Comparison of ENCODE assay signal across 15 cellular contexts in genomic region chr11:128398517-128399152, GRCh38.
A peak's percentile ranks its signal among the peaks of the same experiment; 100 is the strongest.
DNase-seq lines count a peak whose midpoint lies in the region; ATAC-seq and TF ChIP-seq lines count a peak whose summit lies in the region.
"Had no signal": no experiment of that assay in that cellular context is flagged by ENCODE, and none has a peak within 500 bp of the region (broad histone marks: within the 10 kb centered on the region; RNA-seq: fewer than 3 reads in every experiment).

No MANE protein-coding gene starts in this region.

- peak overlapping the region in 4 of 7 donors; percentile 5 to 84 (median 12) for H3K27ac Mint-ChIP-seq in CD14-positive monocyte
- peak overlapping the region; percentile 56 for H3K27ac Mint-ChIP-seq in activated naive CD8-positive, alpha-beta T cell
- H3K27ac Mint-ChIP-seq: GM23338 had no signal

- intact Hi-C loops in CD14-positive monocyte (cut with micrococcal nuclease), result no loop called here

- no peak for TF ChIP-seq CTCF in CD14-positive monocyte (IDR thresholded peaks at IDR 0.05)
- no peak for TF ChIP-seq CTCF in WERI-Rb-1 (IDR thresholded peaks at IDR 0.05; ENCODE audit: low read depth, low read length)
- no peak for TF ChIP-seq CTCF in GM10248 (IDR thresholded peaks at IDR 0.05; ENCODE audit: control extremely low read depth, extremely low read depth, low read depth, missing control alignments)

- POLR2A ChIA-PET in GM10248 (lab: Yijun Ruan, JAX), result interaction anchor here (0.6 kb wide), 1 partner anchor 91 kb away, joined by 5 read pairs; no protein-coding TSS in a partner anchor

- peak; percentile 15 for ATAC-seq in GM19438 (IDR thresholded peaks at IDR 0.05; ENCODE audit: low read depth, unreplicated experiment)
- ATAC-seq in HG03432 (IDR thresholded peaks at IDR 0.05; ENCODE audit: unreplicated experiment), result peak; percentile 50
- ATAC-seq in GM21825 (IDR thresholded peaks at IDR 0.05; ENCODE audit: unreplicated experiment), result no peak
- ATAC-seq: gastroesophageal sphincter, GM23338, Panc1 had no signal

- H3K4me1 Mint-ChIP-seq in CD14-positive monocyte, result peaks cover 18% of the 10 kb centered on the region
- H3K4me1 Mint-ChIP-seq in activated naive CD8-positive, alpha-beta T cell (ENCODE audit: low read depth), result peaks cover 26% of the 10 kb centered on the region
- H3K4me1 Mint-ChIP-seq: GM23338 had no signal

- peak overlapping the region in 1 of 2 donors; percentile 4 for H3K4me3 Mint-ChIP-seq in CD14-positive monocyte
- no peak overlapping the region for H3K4me3 Mint-ChIP-seq in activated naive CD8-positive, alpha-beta T cell
- H3K4me3 Mint-ChIP-seq: GM23338 had no signal

- no peaks in the 10 kb centered on the region for H3K9me3 ChIP-seq in WERI-Rb-1 (ENCODE audit: severe bottlenecking)
- H3K9me3 ChIP-seq: BLaER1, colonic mucosa, gastroesophageal sphincter had no signal

- H3K36me3 Mint-ChIP-seq in CD14-positive monocyte, result no peaks in the 10 kb centered on the region
- H3K36me3 Mint-ChIP-seq in activated naive CD8-positive, alpha-beta T cell, result no peaks in the 10 kb centered on the region

- no peak overlapping the region for H3K27ac ChIP-seq in WERI-Rb-1
- H3K27ac ChIP-seq: BLaER1, colonic mucosa, gastroesophageal sphincter had no signal

- no peak overlapping the region for H3K4me3 ChIP-seq in WERI-Rb-1 (ENCODE audit: low read depth, low read length)
- H3K4me3 ChIP-seq: BLaER1, colonic mucosa, gastroesophageal sphincter, GM23338, lung had no signal

- no peaks in the 10 kb centered on the region for H3K27me3 ChIP-seq in WERI-Rb-1 (ENCODE audit: insufficient read depth, low read depth, severe bottlenecking)
- H3K27me3 ChIP-seq: BLaER1, colonic mucosa, gastroesophageal sphincter had no signal

- no peak for DNase-seq in CD14-positive monocyte (ENCODE audit: low spot score)
- DNase-seq in WERI-Rb-1, result no peak
- no peak for DNase-seq in GOT3 (lab: John Stamatoyannopoulos, UW)
- DNase-seq in GM10248 (ENCODE audit: extremely low spot score), result no peak
- DNase-seq: colonic mucosa, NCI-H187 had no signal

- CTCF ChIA-PET in GM10248 (lab: Yijun Ruan, JAX), result interaction anchor here (1.5 to 2.8 kb wide), 2 partner anchors 10 to 108 kb away, joined by 4 to 9 read pairs; no protein-coding TSS in a partner anchor

- H3K36me3 ChIP-seq in WERI-Rb-1, result no peaks in the 10 kb centered on the region
- H3K36me3 ChIP-seq: BLaER1, colonic mucosa, gastroesophageal sphincter had no signal

- peaks cover 3% of the 10 kb centered on the region in 3 donors for H3K27me3 Mint-ChIP-seq in CD14-positive monocyte (ENCODE audit: low read depth in 3 of 3)
- no peaks in the 10 kb centered on the region for H3K27me3 Mint-ChIP-seq in activated naive CD8-positive, alpha-beta T cell

- H3K9me3 Mint-ChIP-seq in CD14-positive monocyte, result peaks cover 0 to 2% (median 0%) of the 10 kb centered on the region in 7 donors
- no peaks in the 10 kb centered on the region for H3K9me3 Mint-ChIP-seq in activated naive CD8-positive, alpha-beta T cell (ENCODE audit: low read depth)
- H3K9me3 Mint-ChIP-seq: GM23338 had no signal
